In genomic region chr7:87482115-87482514, GRCh38 we compare ENCODE assay signal across 26 cellular contexts. TPM values are rescaled to one million over a fixed set of nuclear protein-coding genes. Genes with fewer than 3 reads are reported as not detected.
DNase-seq lines count a peak whose midpoint lies in the region; ATAC-seq, FAIRE-seq and TF ChIP-seq lines count a peak whose summit lies in the region.
"Had no signal": no experiment of that assay in that cellular context is flagged by ENCODE, and none has a peak within 500 bp of the region (broad histone marks: within the 10 kb centered on the region; RNA-seq: fewer than 3 reads in every experiment).

No MANE protein-coding gene starts in this region.

- FAIRE-seq in HepG2 (lab: Jason Lieb, UNC) (no peak), small intestine (lab: Jason Lieb, UNC) (peak; percentile 23)
- FAIRE-seq: A204.1, D721Med, GM12891, GM19239 had no signal

- 0 out of 2 replicates have a peak overlapping the region, but pooled peaks have one; percentile 18 for H3K4me2 ChIP-seq in OCI-LY3 (ENCODE audit: low read length)
- no peak overlapping the region for H3K4me2 ChIP-seq in HepG2 (ENCODE audit: low read depth, low read length)
- H3K4me2 ChIP-seq: BLaER1 had no signal

- TF ChIP-seq CTCF in OCI-LY3 (IDR thresholded peaks at IDR 0.05; ENCODE audit: low read depth, low read length) (no peak), HepG2 (CRISPR knock-in tag; IDR thresholded peaks at IDR 0.05) (no peak), right lobe of liver (IDR thresholded peaks at IDR 0.05) (no peak), GM10248 (IDR thresholded peaks at IDR 0.05; ENCODE audit: control extremely low read depth, extremely low read depth, low read depth, missing control alignments) (no peak)

- TF ChIP-seq POLR2A in HepG2 (IDR thresholded peaks at IDR 0.05; ENCODE audit: insufficient read depth in 1 of 2, low read depth in 2 of 2, low read length in 2 of 2) (no peak), right lobe of liver (IDR thresholded peaks at IDR 0.05) (no peak)

- H2AFZ ChIP-seq in OCI-LY3 (ENCODE audit: low read depth, low read length) (no peak overlapping the region), HepG2 (ENCODE audit: low read length) (no peak overlapping the region)

- peak; percentile 30 for DNase-seq in HepG2 (ENCODE audit: low spot score)
- peak; percentile 55 to 81 (median 72) for DNase-seq in right lobe of liver
- no peak for DNase-seq in small intestine
- DNase-seq in GM10248 (ENCODE audit: extremely low spot score): no peak
- no peak for DNase-seq in right cardiac atrium
- DNase-seq: 8988T; ACHN; BE2C; C1 segment of cervical spinal cord; Caco-2; Calu3; CD4-positive, CD25-positive, alpha-beta regulatory T cell; CD8-positive, alpha-beta T cell; DMS79 treated with DMSO at 0.1 percent for 48 hours; EL; GDM1 had no signal

- H3K4me1 ChIP-seq in OCI-LY3 (ENCODE audit: low read length) (peaks cover 14% of the 10 kb centered on the region), HepG2 (ENCODE audit: insufficient read depth, low read length) (peaks cover 44% of the 10 kb centered on the region), right lobe of liver (peaks cover 0 to 33% (median 13%) of the 10 kb centered on the region in 4 donors), small intestine (ENCODE audit: control insufficient read depth in 2 of 2, insufficient read depth in 1 of 2, low read depth in 1 of 2, low read length in 1 of 2) (no peaks in the 10 kb centered on the region), right cardiac atrium (ENCODE audit: control insufficient read depth, insufficient read depth, low read length) (no peaks in the 10 kb centered on the region)
- H3K4me1 ChIP-seq: BE2C, Caco-2 had no signal

- no peaks in the 10 kb centered on the region for H4K20me1 ChIP-seq in OCI-LY3 (ENCODE audit: insufficient read depth, low read length)
- no peaks in the 10 kb centered on the region for H4K20me1 ChIP-seq in HepG2 (ENCODE audit: insufficient read depth, low read length)
- H4K20me1 ChIP-seq: BLaER1 had no signal

- POLR2A ChIA-PET in HepG2 (lab: Yijun Ruan, JAX): no interaction called here
- POLR2A ChIA-PET in GM10248 (lab: Yijun Ruan, JAX): no interaction called here

- H3K27me3 ChIP-seq in OCI-LY3 (ENCODE audit: low read depth, low read length) (peaks cover 30% of the 10 kb centered on the region), HepG2 (ENCODE audit: control insufficient read depth in 1 of 2, insufficient read depth in 2 of 2, low read length in 2 of 2) (no peaks in the 10 kb centered on the region), right lobe of liver (no peaks in the 10 kb centered on the region), small intestine (ENCODE audit: control insufficient read depth in 2 of 2, insufficient read depth in 2 of 2, low read length in 2 of 2) (peaks cover 0 to 2% of the 10 kb centered on the region in 2 donors), right cardiac atrium (ENCODE audit: control insufficient read depth, insufficient read depth) (no peaks in the 10 kb centered on the region)
- H3K27me3 ChIP-seq: BE2C, BLaER1 had no signal

- H3K36me3 ChIP-seq in OCI-LY3 (replicated peaks; ENCODE audit: low read depth, low read length): no peaks in the 10 kb centered on the region
- H3K36me3 ChIP-seq in HepG2 (replicated peaks in 1 of 2; ENCODE audit: control insufficient read depth in 1 of 2, insufficient read depth in 2 of 2, low read length in 2 of 2): no peaks in the 10 kb centered on the region
- no peaks in the 10 kb centered on the region for H3K36me3 ChIP-seq in right lobe of liver
- H3K36me3 ChIP-seq in small intestine (ENCODE audit: control insufficient read depth in 2 of 2, insufficient read depth in 2 of 2, low read length in 2 of 2): no peaks in the 10 kb centered on the region
- H3K36me3 ChIP-seq: BE2C, BLaER1 had no signal

- WGBS in HepG2 (ENCODE audit: low lambda C conversion rate): 16% methylated on average over 3 of the region's 3 CpGs
- 32% methylated on average over 3 of the region's 3 CpGs for WGBS in right lobe of liver (ENCODE audit: insufficient coverage, low coverage, low lambda C conversion rate, missing lambda C conversion rate)
- WGBS in small intestine, 3 donors: 54 to 66% (median 56%) methylated on average over 3 of the region's 3 CpGs
- WGBS in right cardiac atrium: 73% methylated on average over 3 of the region's 3 CpGs

- H3K4me3 ChIP-seq in OCI-LY3 (ENCODE audit: low read length) (no peak overlapping the region), HepG2 (replicated peaks in 1 of 3; ENCODE audit: insufficient read depth in 1 of 3, low read depth in 2 of 3, low read length in 3 of 3) (no peak overlapping the region), right lobe of liver (no peak overlapping the region), small intestine (ENCODE audit: low read depth in 1 of 2, low read length in 2 of 2) (no peak overlapping the region), right cardiac atrium (ENCODE audit: low read length) (no peak overlapping the region)
- H3K4me3 ChIP-seq: BLaER1 had no signal

- in situ Hi-C loops in HepG2 (cut with HindIII; ENCODE audit: extremely low pct_ligation_motif_present, low pct_unique_long_range_greater_than_20kb): no loop called here

- CTCF ChIA-PET in HepG2 (lab: Yijun Ruan, JAX; ENCODE audit: low intra/inter-chr PET ratio, low total read pairs) (no interaction called here), GM10248 (lab: Yijun Ruan, JAX) (interaction anchor here (1.4 to 2.1 kb wide), 2 partner anchors 18 to 170 kb away, joined by 3 to 5 read pairs; no protein-coding TSS in a partner anchor)

- ATAC-seq in HepG2 (no peak), right lobe of liver (peak; percentile 87 to 98 (median 90)), HG03045 (IDR thresholded peaks at IDR 0.05; ENCODE audit: unreplicated experiment) (no peak), HG02588 (IDR thresholded peaks at IDR 0.05; ENCODE audit: unreplicated experiment) (no peak), right cardiac atrium (no peak)
- ATAC-seq: CD8-positive, alpha-beta T cell had no signal

- H3K9ac ChIP-seq in OCI-LY3 (ENCODE audit: low read length): no peak overlapping the region
- no peak overlapping the region for H3K9ac ChIP-seq in HepG2 (ENCODE audit: insufficient read depth, low read depth, low read length)
- H3K9ac ChIP-seq: BLaER1 had no signal

- no TSS peak for BruUV-seq in HepG2 (replicated peaks; lab: Mats Ljungman, UMichigan)

- intact Hi-C loops in HepG2 (cut with micrococcal nuclease; ENCODE audit: unreplicated experiment): no loop called here
- intact Hi-C loops in right lobe of liver (cut with DNase I): no loop called here
- intact Hi-C loops in right cardiac atrium (cut with DNase I): no loop called here

- TF ChIP-seq EP300 in HepG2 (IDR thresholded peaks at IDR 0.05; ENCODE audit: low read depth in 2 of 2, low read length in 2 of 2): no peak
- TF ChIP-seq EP300 in HepG2 (CRISPR knock-in tag; IDR thresholded peaks at IDR 0.05; ENCODE audit: borderline replicate concordance): no peak

- H3K9me3 ChIP-seq in OCI-LY3 (ENCODE audit: insufficient read depth, low read length) (no peaks in the 10 kb centered on the region), HepG2 (ENCODE audit: low read length) (no peaks in the 10 kb centered on the region), right lobe of liver (no peaks in the 10 kb centered on the region), small intestine (ENCODE audit: control insufficient read depth, low read depth) (no peaks in the 10 kb centered on the region), right cardiac atrium (ENCODE audit: control insufficient read depth, low read length) (no peaks in the 10 kb centered on the region)
- H3K9me3 ChIP-seq: BE2C, BLaER1, Caco-2 had no signal

- no peaks in the 10 kb centered on the region for H3K79me2 ChIP-seq in OCI-LY3 (ENCODE audit: low read length)
- H3K79me2 ChIP-seq in HepG2 (ENCODE audit: insufficient read depth, low read length): no peaks in the 10 kb centered on the region

- no peak overlapping the region for H3K27ac ChIP-seq in OCI-LY3 (ENCODE audit: low read length)
- H3K27ac ChIP-seq in HepG2 (ENCODE audit: extremely low read length, insufficient read depth, low read length): no peak overlapping the region
- peak overlapping the region; percentile 41 to 66 (median 59) for H3K27ac ChIP-seq in right lobe of liver
- no peak overlapping the region for H3K27ac ChIP-seq in small intestine (ENCODE audit: low read depth in 1 of 2, low read length in 1 of 2)
- H3K27ac ChIP-seq in right cardiac atrium (ENCODE audit: low read length): no peak overlapping the region
- H3K27ac ChIP-seq: BLaER1 had no signal

- no peak for TF ChIP-seq RAD21 in HepG2 (CRISPR knock-in tag; IDR thresholded peaks at IDR 0.05)

TF ChIP-seq in HepG2, 621 proteins besides CTCF, POLR2A, EP300 and RAD21 (continues in another document):
- TF ChIP-seq NCOA2 (CRISPR knock-in tag; IDR thresholded peaks at IDR 0.05): no peak
- TF ChIP-seq NFE2L1 (CRISPR knock-in tag; IDR thresholded peaks at IDR 0.05; ENCODE audit: borderline replicate concordance): no peak
- 0 out of 2 replicates have a peak, but pooled peaks have one; percentile 8 for TF ChIP-seq CEBPB (IDR thresholded peaks at IDR 0.05; ENCODE audit: borderline replicate concordance, low read depth, low read length)

RNA-seq across cellular contexts. Expression of gene ABCB4, which starts 6.6 kb away (rescaled TPM):
- 10.8 and 32.4 TPM in 2 replicates for total RNA-seq in HepG2 (2016; rRNA removed; fragmentation: Illumina TruSeq; extraction: Trizol)
- total RNA-seq in HepG2 (2016; cell fraction: cytosol; rRNA removed; fragmentation: Illumina TruSeq; extraction: Trizol; ENCODE audit: low read depth): 9.0 and 9.2 TPM in 2 replicates
- total RNA-seq in HepG2 (2016; cell fraction: insoluble cytoplasmic fraction; rRNA removed; fragmentation: Illumina TruSeq; extraction: Trizol): 9.9 and 29.3 TPM in 2 replicates
- 7.7 and 8.5 TPM in 2 replicates for total RNA-seq in HepG2 (2016; cell fraction: membrane; rRNA removed; fragmentation: Illumina TruSeq; extraction: Trizol)
- 62.5 and 66.2 TPM in 2 replicates for total RNA-seq in HepG2 (2016; cell fraction: nucleus; rRNA removed; fragmentation: Illumina TruSeq; extraction: Trizol)
- polyA plus RNA-seq in HepG2 (2011; rRNA removed): 18.0 and 20.8 TPM in 2 replicates
- polyA plus RNA-seq in HepG2 (2011; cell fraction: cytosol; rRNA removed): 12.2 and 13.6 TPM in 2 replicates
- 26.5 and 32.9 TPM in 2 replicates for polyA plus RNA-seq in HepG2 (2011; cell fraction: nucleus; rRNA removed)
- polyA plus RNA-seq in HepG2 (2012): 15.0 and 18.7 TPM in 2 replicates
- polyA plus RNA-seq in HepG2 (2016; cell fraction: cytosol; fragmentation: Illumina TruSeq; extraction: Trizol; ENCODE audit: low read depth): 2.1 TPM in 2 replicates
- polyA plus RNA-seq in HepG2 (2016; cell fraction: insoluble cytoplasmic fraction; fragmentation: Illumina TruSeq; extraction: Trizol; ENCODE audit: low read depth): 7.5 and 9.1 TPM in 2 replicates
- 3.6 and 5.2 TPM in 2 replicates for polyA plus RNA-seq in HepG2 (2016; cell fraction: membrane; fragmentation: Illumina TruSeq; extraction: Trizol; ENCODE audit: low read depth)
- polyA plus RNA-seq in HepG2 (2016; cell fraction: nucleus; fragmentation: Illumina TruSeq; extraction: Trizol; ENCODE audit: insufficient read depth, low read depth): 34.8 and 50.0 TPM in 2 replicates
- polyA minus RNA-seq in HepG2 (2011; rRNA and poly(A)+ RNA removed; ENCODE audit: low replicate concordance): 17.4 TPM in 1 of 2 replicates, not detected in the other
- polyA minus RNA-seq in HepG2 (2011; cell fraction: cytosol; rRNA and poly(A)+ RNA removed): 12.0 and 22.4 TPM in 2 replicates
- polyA minus RNA-seq in HepG2 (2011; cell fraction: nucleus; rRNA and poly(A)+ RNA removed): 124 and 138 TPM in 2 replicates
- total RNA-seq in right lobe of liver: 100 to 1,000 TPM in 5 of 6 experiments, 10 to 100 TPM in 1; 57.2 to 189 (median 115) TPM
- 1 to 10 TPM in 1 of 3 donors, under 1 TPM in 1, not detected in 1; 0.16 to 1.4 TPM for polyA plus RNA-seq in small intestine
- 1 to 10 TPM; 6.9 to 7.9 (median 7.7) TPM for total RNA-seq in right cardiac atrium
- 5.4 TPM for polyA plus RNA-seq in right cardiac atrium
- total RNA-seq: Calu3; CD4-positive, CD25-positive, alpha-beta regulatory T cell; G401 had no signal
- polyA plus RNA-seq: CD14-positive monocyte; CD4-positive, CD25-positive, alpha-beta regulatory T cell had no signal

Comparison
In these comparisons a context has a peak if more than half of its experiments do, and no peak if none do; other contexts are left out.
1. H3K27ac ChIP-seq: peak in right lobe of liver (3 of 3); none in OCI-LY3 (single experiment), HepG2 (single experiment), small intestine (0 of 2) and right cardiac atrium (single experiment).
2. ATAC-seq: peak in right lobe of liver (4 of 4); none in HepG2 (single experiment), HG03045 (single experiment), HG02588 (single experiment) and right cardiac atrium (0 of 2).
3. DNase-seq: peak in HepG2 (single experiment) and right lobe of liver (3 of 3); none in small intestine (single experiment), GM10248 (single experiment) and right cardiac atrium (0 of 3).